8 cellular contexts compared by ENCODE assay signal in the genomic region with DNA sequence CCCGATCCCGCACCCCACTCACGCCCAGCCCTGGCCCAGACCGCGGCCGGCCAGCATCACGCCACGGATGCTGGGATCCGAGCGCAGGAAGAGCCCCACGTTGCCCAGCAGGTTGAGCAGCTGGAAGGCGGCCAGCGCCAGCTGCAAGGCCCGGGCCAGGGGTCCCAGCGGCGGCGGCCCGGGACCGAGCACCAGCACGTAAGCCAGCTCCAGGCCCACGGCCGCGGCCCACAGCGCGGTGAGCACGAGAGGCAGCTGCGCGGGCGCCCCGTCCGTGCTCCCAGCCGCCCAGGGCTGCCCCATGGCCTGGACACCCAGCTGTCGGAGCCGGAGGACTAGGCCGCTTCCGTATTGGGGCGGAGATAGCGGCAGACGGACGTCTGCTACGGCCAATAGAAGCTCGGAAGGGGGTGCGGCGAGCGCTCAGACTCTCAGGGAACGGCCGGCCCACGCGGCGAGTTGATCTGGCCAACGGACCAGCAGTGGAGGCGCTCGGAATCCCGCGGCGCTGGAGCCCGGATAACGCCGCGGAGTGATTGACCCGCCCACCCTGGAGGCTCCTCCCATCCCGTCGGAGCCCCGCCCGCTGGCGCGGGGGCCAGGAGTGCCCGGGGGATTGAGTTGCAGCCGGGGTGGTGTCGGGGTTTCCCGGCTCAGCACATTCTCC. TPM values are rescaled to one million over a fixed set of nuclear protein-coding genes. Genes with fewer than 3 reads are reported as not detected.
A peak's percentile ranks its signal among the peaks of the same experiment; 100 is the strongest.
DNase-seq lines count a peak whose midpoint lies in the region; ATAC-seq and TF ChIP-seq lines count a peak whose summit lies in the region.

A gene with protein sequence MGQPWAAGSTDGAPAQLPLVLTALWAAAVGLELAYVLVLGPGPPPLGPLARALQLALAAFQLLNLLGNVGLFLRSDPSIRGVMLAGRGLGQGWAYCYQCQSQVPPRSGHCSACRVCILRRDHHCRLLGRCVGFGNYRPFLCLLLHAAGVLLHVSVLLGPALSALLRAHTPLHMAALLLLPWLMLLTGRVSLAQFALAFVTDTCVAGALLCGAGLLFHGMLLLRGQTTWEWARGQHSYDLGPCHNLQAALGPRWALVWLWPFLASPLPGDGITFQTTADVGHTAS (minus strand): TSS at position 348 of the 667 bp plus-strand sequence. CDS start 45 bp downstream, at position 303.

- no peaks in the 10 kb centered on the region for H3K9me3 ChIP-seq in adrenal gland (replicated peaks in 1 of 3)

- peak; percentile 88 for DNase-seq in NCI-H1436 (lab: John Stamatoyannopoulos, UW)
- DNase-seq in T-helper 1 cell: peak; percentile 68 to 94 (median 77)
- peak; percentile 97 to 99 (median 98) for DNase-seq in adrenal gland
- peak; percentile 99 for DNase-seq in left cardiac atrium
- DNase-seq in posterior vena cava (ENCODE audit: low spot score): peak; percentile 99
- DNase-seq in ureter (ENCODE audit: low spot score): peak; percentile 96

- TF ChIP-seq CTCF in GM12875 (IDR thresholded peaks at IDR 0.05; ENCODE audit: borderline replicate concordance, insufficient read depth, low read depth, low read length): no peak
- TF ChIP-seq CTCF in adrenal gland (IDR thresholded peaks at IDR 0.05): no peak

- 0 to 2% (median 0%) methylated on average over 11 to 71 of the region's 71 CpGs for WGBS in adrenal gland, 4 donors

- peak; percentile 63 to 79 for TF ChIP-seq POLR2A in adrenal gland (IDR thresholded peaks at IDR 0.05)

- ATAC-seq in HG02798 (IDR thresholded peaks at IDR 0.05; ENCODE audit: poor library complexity, unreplicated experiment) (peak; percentile 88), left cardiac atrium (peak; percentile 96)

- peak within 1 kb of the TSS in 3 of 5 donors; percentile 46 to 73 (median 54) for H3K27ac ChIP-seq in adrenal gland

- H3K36me3 ChIP-seq in adrenal gland (replicated peaks in 1 of 2): peaks cover 0 to 4% of the 10 kb centered on the region in 2 donors

- intact Hi-C loops in adrenal gland (cut with DNase I): loop anchor here in 1 of 2 donors (10.0 kb wide), 1 partner anchor 61 kb away; the partner anchor contains the start of gene DPP3
- intact Hi-C loops in left cardiac atrium (cut with DNase I): no loop called here
- intact Hi-C loops in posterior vena cava (cut with DNase I): no loop called here

- H3K4me3 ChIP-seq in GM12875 (ENCODE audit: low read depth, low read length): peak within 1 kb of the TSS; percentile 94
- H3K4me3 ChIP-seq in adrenal gland: peak within 1 kb of the TSS; percentile 25 to 86 (median 80)

- H3K4me1 ChIP-seq in adrenal gland (replicated peaks in 1 of 2): peaks cover 10 to 18% of the 10 kb centered on the region in 2 donors

- H3K27me3 ChIP-seq in adrenal gland: no peaks in the 10 kb centered on the region

RNA-seq across cellular contexts. Expression of the gene that starts here (rescaled TPM):
- total RNA-seq in adrenal gland: 10 to 100 TPM; 15.1 to 34.7 (median 23.6) TPM
- 10 to 100 TPM in 1 of 3 donors, 1 to 10 TPM in 2; 8.6 to 12.8 (median 9.7) TPM for polyA plus RNA-seq in adrenal gland
- 1 to 10 TPM; 7.9 to 8.2 TPM for total RNA-seq in left cardiac atrium
- total RNA-seq in posterior vena cava: 1 to 10 TPM; 9.0 TPM
- total RNA-seq in ureter: 14.2 TPM

Comparison
In these comparisons a context has a peak if more than half of its experiments do, and no peak if none do; other contexts are left out.
1. Peak in every context shown above with its lines: DNase-seq, ATAC-seq, H3K4me3 ChIP-seq and H3K27ac ChIP-seq.